ENCODE assay signal across 21 cellular contexts in the genomic region with DNA sequence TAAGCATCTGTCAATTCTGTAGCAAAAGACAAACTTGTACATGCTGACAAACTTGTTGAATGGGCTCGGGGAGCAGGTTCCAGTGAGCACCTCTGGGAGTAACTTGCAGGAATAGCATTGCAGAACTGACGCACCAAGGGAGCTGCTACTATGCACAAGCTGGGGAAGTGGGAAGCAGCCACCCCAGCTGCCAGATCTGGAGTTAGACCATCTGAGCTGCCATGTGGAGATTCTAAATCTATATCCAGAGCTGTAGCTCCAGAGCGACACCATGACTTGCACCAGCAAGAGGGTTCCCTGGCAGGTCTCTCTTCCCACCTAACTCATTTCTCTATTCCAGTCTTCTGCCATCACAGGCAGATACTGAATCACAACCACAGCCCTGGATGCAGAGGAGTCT.
DNase-seq lines count a peak whose midpoint lies in the region; ATAC-seq and TF ChIP-seq lines count a peak whose summit lies in the region.
"Had no signal": no experiment of that assay in that cellular context is flagged by ENCODE, and none has a peak within 500 bp of the region (broad histone marks: within the 10 kb centered on the region; RNA-seq: fewer than 3 reads in every experiment).

No MANE protein-coding gene starts in this region.

- intact Hi-C loops in posterior cingulate gyrus (cut with DNase I), result no loop called here

- no peak for TF ChIP-seq CTCF in HEK293 (tag by site-specific recombination; IDR thresholded peaks at IDR 0.05)

- no peak overlapping the region for H3K4me3 ChIP-seq in HEK293 (ENCODE audit: low read depth, low read length)
- H3K4me3 ChIP-seq: A549, GM12878, GM23248 had no signal

- no peaks in the 10 kb centered on the region for H3K4me1 ChIP-seq in HEK293 (ENCODE audit: control insufficient read depth, insufficient read depth, low read length)
- H3K4me1 ChIP-seq: A549 had no signal

- POLR2A ChIA-PET in HEK293 (lab: Yijun Ruan, JAX), result no interaction called here

- H3K36me3 ChIP-seq in HEK293 (ENCODE audit: control insufficient read depth in 2 of 2, insufficient read depth in 1 of 2, low read length in 2 of 2), result no peaks in the 10 kb centered on the region

- ATAC-seq in GM19455 (IDR thresholded peaks at IDR 0.05; ENCODE audit: unreplicated experiment), result no peak
- ATAC-seq in GM18517 (IDR thresholded peaks at IDR 0.05; ENCODE audit: unreplicated experiment), result no peak
- ATAC-seq: A549, GM12878 had no signal

- H3K27ac ChIP-seq in HEK293 (ENCODE audit: extremely low read depth, low read depth, low read length), result no peak overlapping the region
- H3K27ac ChIP-seq: A549, GM23248 had no signal

- H3K9me3 ChIP-seq in HEK293 (ENCODE audit: control insufficient read depth, insufficient read depth, low read depth, low read length), result no peaks in the 10 kb centered on the region
- H3K9me3 ChIP-seq: A549 had no signal

- CTCF ChIA-PET in HEK293 (lab: Yijun Ruan, JAX), result interaction anchor here (0.6 to 0.9 kb wide), 2 partner anchors 18 to 656 kb away, joined by 3 to 4 read pairs; no protein-coding TSS in a partner anchor

- DNase-seq in inferior parietal cortex (ENCODE audit: extremely low spot score) (peak; percentile 42), posterior cingulate gyrus (peak in 8 of 10 donors; percentile 37 to 93 (median 66)), NOMO-1 (lab: John Stamatoyannopoulos, UW; ENCODE audit: unreplicated experiment in 2 of 2) (no peak)
- DNase-seq: 8988T; ACHN; AML-193; C1 segment of cervical spinal cord; Calu3; CD4-positive, alpha-beta memory T cell; COR-L47; DMS79; EL; GDM1; GM23248; H7; HCEC 1CT had no signal

TF ChIP-seq in HEK293, 187 proteins besides CTCF, POLR2A, EP300 and RAD21:
- TF ChIP-seq SCRT2 (tag by site-specific recombination; IDR thresholded peaks at IDR 0.05) (0 out of 2 replicates have a peak, but pooled peaks have one; percentile 24), OSR2 (tag by site-specific recombination; IDR thresholded peaks at IDR 0.05) (no peak), ZNF292 (tag by site-specific recombination; IDR thresholded peaks at IDR 0.05; ENCODE audit: borderline replicate concordance, low read depth) (no peak)

Comparison
In these comparisons a context has a peak if more than half of its experiments do, and no peak if none do; other contexts are left out.
1. DNase-seq: peak in inferior parietal cortex (single experiment) and posterior cingulate gyrus (8 of 10); none in NOMO-1 (0 of 2).